Comparison of ENCODE assay signal across 16 cellular contexts in the genomic region with DNA sequence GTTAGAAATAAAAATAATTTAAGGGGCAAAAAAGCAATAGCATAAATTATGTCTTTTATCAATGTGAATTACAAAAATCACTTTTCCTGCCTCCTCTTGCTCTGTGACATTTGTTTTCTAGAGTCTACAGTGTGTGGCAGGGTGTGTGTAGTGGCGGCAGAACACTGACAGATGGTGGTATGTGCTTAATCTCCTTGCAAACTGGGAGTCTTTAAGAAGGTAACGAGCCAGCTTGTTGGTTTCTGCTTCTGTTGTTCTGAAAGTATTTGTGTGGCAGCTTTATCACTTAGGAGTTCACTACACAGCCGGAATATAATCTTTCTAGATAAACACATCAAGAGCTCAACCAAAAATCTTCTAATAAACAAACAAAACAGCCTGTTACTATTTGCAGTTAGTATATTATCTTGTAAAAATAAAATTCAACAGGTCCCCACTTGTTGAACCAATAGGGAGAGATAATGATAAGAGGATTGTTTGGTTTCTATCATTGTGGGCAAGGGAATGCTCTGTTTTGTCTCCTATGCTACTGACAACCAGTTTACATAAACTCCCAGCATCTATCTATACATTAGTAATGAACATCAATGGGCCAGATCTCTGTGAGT. TPM values are rescaled to one million over a fixed set of nuclear protein-coding genes. Genes with fewer than 3 reads are reported as not detected.
DNase-seq lines count a peak whose midpoint lies in the region; ATAC-seq and TF ChIP-seq lines count a peak whose summit lies in the region.
"Had no signal": no experiment of that assay in that cellular context is flagged by ENCODE, and none has a peak within 500 bp of the region (broad histone marks: within the 10 kb centered on the region; RNA-seq: fewer than 3 reads in every experiment).

No MANE protein-coding gene starts in this region.

- H3K4me3 Mint-ChIP-seq in chondrocyte (ENCODE audit: unreplicated experiment): no peak overlapping the region
- H3K4me3 Mint-ChIP-seq: WTC11 had no signal

- no peaks in the 10 kb centered on the region for H4K20me1 ChIP-seq in IMR-90 (ENCODE audit: insufficient read depth, low read length)

- H3K9ac ChIP-seq in IMR-90 (ENCODE audit: low read depth, low read length): no peak overlapping the region

- H3K27ac Mint-ChIP-seq in chondrocyte (ENCODE audit: unreplicated experiment): no peak overlapping the region
- H3K27ac Mint-ChIP-seq: WTC11 had no signal

- no peak overlapping the region for H2BK5ac ChIP-seq in IMR-90 (ENCODE audit: low read depth, low read length, poor library complexity, severe bottlenecking)

- POLR2A ChIA-PET in IMR-90 (lab: Charles Lee; ENCODE audit: unreplicated experiment): no interaction called here

- no peak overlapping the region for H3K14ac ChIP-seq in IMR-90 (replicated peaks; ENCODE audit: low read depth, low read length)

- no peak for TF ChIP-seq EP300 in suprapubic skin (IDR thresholded peaks at IDR 0.05)

- H3K56ac ChIP-seq in IMR-90 (ENCODE audit: extremely low read depth, insufficient read depth, low read length): no peak overlapping the region

- intact Hi-C loops in IMR-90 (cut with micrococcal nuclease): no loop called here
- intact Hi-C loops in left lung (cut with DNase I): no loop called here

- H3K27me3 ChIP-seq in IMR-90 (ENCODE audit: control insufficient read depth, insufficient read depth, low read length) (no peaks in the 10 kb centered on the region), left lung (no peaks in the 10 kb centered on the region), suprapubic skin (no peaks in the 10 kb centered on the region)
- H3K27me3 ChIP-seq: dorsolateral prefrontal cortex, esophagus muscularis mucosa, heart left ventricle had no signal

- peak; percentile 79 for DNase-seq in D341Med (ENCODE audit: low spot score)
- DNase-seq in IMR-90: no peak
- DNase-seq in amniotic epithelial cell (ENCODE audit: low read depth): peak; percentile 59
- no peak for DNase-seq in left lung
- no peak for DNase-seq in chondrocyte (ENCODE audit: low spot score)
- DNase-seq in T1000 (lab: John Stamatoyannopoulos, UW): no peak
- no peak for DNase-seq in suprapubic skin (ENCODE audit: low spot score in 2 of 2)
- DNase-seq: activated naive CD4-positive, alpha-beta T cell; heart left ventricle; NK-92 treated with Interleukin-12 subunit alpha and Interleukin-12 subunit beta, amount 100 ng/mL, for 24 hours; stimulated activated CD4-positive, alpha-beta T cell treated with anti-CD3 and anti-CD28 coated beads, Interleukin-4, amount 100 ng/mL, for 24 hours; stimulated activated CD8-positive, alpha-beta memory T cell treated with anti-CD3 and anti-CD28 coated beads, Interleukin-4, amount 100 ng/mL, for 48 hours had no signal

- no peak overlapping the region for H4K5ac ChIP-seq in IMR-90 (ENCODE audit: low read depth, low read length)

- no peak overlapping the region for H2BK20ac ChIP-seq in IMR-90 (ENCODE audit: low read depth, low read length)

- no peak overlapping the region for H2BK120ac ChIP-seq in IMR-90 (ENCODE audit: low read depth, low read length)

- TF ChIP-seq RAD21 in IMR-90 (IDR thresholded peaks at IDR 0.05; ENCODE audit: low read length): no peak

- TF ChIP-seq POLR2A in IMR-90 (IDR thresholded peaks at IDR 0.05; ENCODE audit: low read depth, low read length): no peak
- TF ChIP-seq POLR2A in suprapubic skin (IDR thresholded peaks at IDR 0.05): no peak

- BruUV-seq in IMR-90 (replicated peaks; lab: Mats Ljungman, UMichigan): no TSS peak

- H3K36me3 Mint-ChIP-seq in chondrocyte (ENCODE audit: low read depth): peaks cover 6% of the 10 kb centered on the region
- H3K36me3 Mint-ChIP-seq: WTC11 had no signal

- H2AK9ac ChIP-seq in IMR-90 (replicated peaks; ENCODE audit: low read depth, low read length, poor library complexity): no peak overlapping the region

- no peaks in the 10 kb centered on the region for H3K9me3 Mint-ChIP-seq in chondrocyte (ENCODE audit: low read depth)
- H3K9me3 Mint-ChIP-seq: WTC11 had no signal

- CTCF ChIA-PET in IMR-90 (lab: Yijun Ruan, JAX): no interaction called here

- no peaks in the 10 kb centered on the region for H3K27me3 Mint-ChIP-seq in chondrocyte (ENCODE audit: low read depth)

- H2AFZ ChIP-seq in IMR-90 (replicated peaks; ENCODE audit: low read length, poor library complexity): no peak overlapping the region

- TF ChIP-seq CTCF in IMR-90 (conservative IDR thresholded peaks at IDR 0.05; ENCODE audit: low read depth, low read length) (no peak), left lung (IDR thresholded peaks at IDR 0.05) (no peak), chondrocyte (IDR thresholded peaks at IDR 0.05) (no peak), suprapubic skin (IDR thresholded peaks at IDR 0.05) (no peak)

- no peaks in the 10 kb centered on the region for H3K79me1 ChIP-seq in IMR-90 (ENCODE audit: low read depth in 1 of 2, low read length in 2 of 2)

- dilution Hi-C loops in IMR-90 (cut with HindIII; ENCODE audit: low sequenced_read_pairs, unreplicated experiment): no loop called here

- no peak overlapping the region for H3K27ac ChIP-seq in IMR-90 (ENCODE audit: insufficient read depth, low read length)
- no peak overlapping the region for H3K27ac ChIP-seq in left lung
- no peak overlapping the region for H3K27ac ChIP-seq in suprapubic skin
- H3K27ac ChIP-seq: dorsolateral prefrontal cortex, esophagus muscularis mucosa, heart left ventricle had no signal

- H2BK15ac ChIP-seq in IMR-90 (ENCODE audit: low read depth, low read length): no peak overlapping the region

- no peak overlapping the region for H3K18ac ChIP-seq in IMR-90 (ENCODE audit: low read depth, low read length)

- H3K4me3 ChIP-seq in IMR-90 (ENCODE audit: insufficient read depth, low read depth, low read length): no peak overlapping the region
- H3K4me3 ChIP-seq in left lung: no peak overlapping the region
- H3K4me3 ChIP-seq in suprapubic skin: no peak overlapping the region
- H3K4me3 ChIP-seq: dorsolateral prefrontal cortex, esophagus muscularis mucosa, heart left ventricle had no signal

- no peaks in the 10 kb centered on the region for H3K4me1 ChIP-seq in IMR-90 (ENCODE audit: control insufficient read depth, insufficient read depth, low read length)
- peaks cover 0 to 3% of the 10 kb centered on the region in 2 donors for H3K4me1 ChIP-seq in left lung
- H3K4me1 ChIP-seq in suprapubic skin: no peaks in the 10 kb centered on the region
- H3K4me1 ChIP-seq: esophagus muscularis mucosa had no signal

- H3K36me3 ChIP-seq in IMR-90 (ENCODE audit: control insufficient read depth, insufficient read depth, low read length) (peaks cover 10% of the 10 kb centered on the region; the same call in 1 of the 2 replicates), left lung (no peaks in the 10 kb centered on the region), suprapubic skin (no peaks in the 10 kb centered on the region)
- H3K36me3 ChIP-seq: heart left ventricle had no signal

- H2AK5ac ChIP-seq in IMR-90 (ENCODE audit: low read depth, low read length): no peak overlapping the region

- H3K23ac ChIP-seq in IMR-90 (ENCODE audit: low read depth, low read length): no peak overlapping the region

- no peaks in the 10 kb centered on the region for H3K4me1 Mint-ChIP-seq in chondrocyte (ENCODE audit: low read depth)

- H3K9me1 ChIP-seq in IMR-90 (ENCODE audit: insufficient read depth, low read length): peaks cover 8% of the 10 kb centered on the region; the same call in 1 of the 2 replicates

- H4K91ac ChIP-seq in IMR-90 (ENCODE audit: insufficient read depth, low read depth, low read length): no peak overlapping the region

- no CpG with 5 or more reads among the region's 3 CpGs for WGBS in IMR-90 (ENCODE audit: extremely low coverage in 2 of 2, insufficient read length in 1 of 2), 2 experiments
- 61% methylated on average over 3 of the region's 3 CpGs for WGBS in suprapubic skin

- H4K8ac ChIP-seq in IMR-90 (ENCODE audit: low read depth in 2 of 2, low read length in 2 of 2): no peak overlapping the region

- in situ Hi-C loops in IMR-90 (cut with MboI; ENCODE audit: low sequenced_read_pairs): no loop called here

- H3K9me3 ChIP-seq in IMR-90 (ENCODE audit: control insufficient read depth, insufficient read depth, low read length): no peaks in the 10 kb centered on the region
- H3K9me3 ChIP-seq in left lung: no peaks in the 10 kb centered on the region
- H3K9me3 ChIP-seq in suprapubic skin: no peaks in the 10 kb centered on the region
- H3K9me3 ChIP-seq: esophagus muscularis mucosa, heart left ventricle had no signal

- ATAC-seq in IMR-90 (ENCODE audit: low read depth) (peak; percentile 37), left lung (peak; percentile 21), GM19351 (IDR thresholded peaks at IDR 0.05; ENCODE audit: unreplicated experiment) (no peak)
- ATAC-seq: heart left ventricle, WTC11 had no signal

- H3K4ac ChIP-seq in IMR-90 (ENCODE audit: low read depth, low read length): no peak overlapping the region

- H3K4me2 ChIP-seq in IMR-90 (ENCODE audit: low read depth, low read length): no peak overlapping the region

TF ChIP-seq in IMR-90, 13 proteins besides CTCF, POLR2A, EP300 and RAD21 (continues in another document):
- TF ChIP-seq USF2 (IDR thresholded peaks at IDR 0.05; ENCODE audit: low read depth, low read length) (no peak), CHD1 (IDR thresholded peaks at IDR 0.05; ENCODE audit: low read depth, low read length) (no peak), MAZ (IDR thresholded peaks at IDR 0.05; ENCODE audit: borderline replicate concordance, low read depth, low read length) (no peak)
- TF ChIP-seq, protein P1, sequence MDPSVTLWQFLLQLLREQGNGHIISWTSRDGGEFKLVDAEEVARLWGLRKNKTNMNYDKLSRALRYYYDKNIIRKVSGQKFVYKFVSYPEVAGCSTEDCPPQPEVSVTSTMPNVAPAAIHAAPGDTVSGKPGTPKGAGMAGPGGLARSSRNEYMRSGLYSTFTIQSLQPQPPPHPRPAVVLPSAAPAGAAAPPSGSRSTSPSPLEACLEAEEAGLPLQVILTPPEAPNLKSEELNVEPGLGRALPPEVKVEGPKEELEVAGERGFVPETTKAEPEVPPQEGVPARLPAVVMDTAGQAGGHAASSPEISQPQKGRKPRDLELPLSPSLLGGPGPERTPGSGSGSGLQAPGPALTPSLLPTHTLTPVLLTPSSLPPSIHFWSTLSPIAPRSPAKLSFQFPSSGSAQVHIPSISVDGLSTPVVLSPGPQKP (IDR thresholded peaks at IDR 0.05; ENCODE audit: borderline replicate concordance, low read depth, low read length): no peak

RNA-seq across cellular contexts. Expression of gene CDKL1, which starts 13.0 kb away (rescaled TPM):
- 3.8 and 7.2 TPM in 2 replicates for total RNA-seq in IMR-90 (2012; rRNA removed)
- 1.5 and 1.9 TPM in 2 replicates for polyA plus RNA-seq in IMR-90 (2012; rRNA removed)
- 0.75 and 0.87 TPM in 2 replicates for polyA plus RNA-seq in IMR-90 (2012; cell fraction: cytosol; rRNA removed)
- 1.0 and 5.3 TPM in 2 replicates for polyA plus RNA-seq in IMR-90 (2012; cell fraction: nucleus; rRNA removed; ENCODE audit: low replicate concordance)
- total RNA-seq in left lung: 10 to 100 TPM; 19.3 to 22.2 TPM
- total RNA-seq in chondrocyte: 8.4 to 15.7 TPM (median 9.4 TPM) in 3 replicates
- 10 to 100 TPM in 1 of 4 donors, 1 to 10 TPM in 3; 2.4 to 11.9 (median 5.2) TPM for total RNA-seq in suprapubic skin

Comparison
In these comparisons a context has a peak if more than half of its experiments do, and no peak if none do; other contexts are left out.
1. DNase-seq: peak in D341Med (single experiment) and amniotic epithelial cell (single experiment); none in IMR-90 (single experiment), left lung (0 of 2), chondrocyte (single experiment), T1000 (single experiment) and suprapubic skin (0 of 2).